Comparison of ENCODE assay signal across 1 cellular context in the genomic region with DNA sequence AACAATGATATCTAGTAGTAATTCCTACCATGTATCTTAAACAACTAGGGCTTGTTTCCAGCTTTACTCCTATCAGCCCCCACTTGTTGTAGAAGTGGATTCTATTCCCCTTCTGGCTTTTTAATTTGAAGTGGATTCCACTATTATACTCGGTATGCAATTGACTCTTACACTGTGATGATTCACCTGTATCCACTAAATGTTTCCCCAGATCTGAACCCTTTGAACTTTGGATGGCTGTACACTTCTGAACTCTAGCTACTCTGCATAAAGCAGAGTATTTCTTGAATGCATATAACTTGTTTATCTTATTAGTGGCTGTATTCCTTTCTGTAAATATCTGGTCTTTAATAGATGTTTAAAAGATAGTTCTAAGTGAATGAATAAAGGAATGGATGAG.
TF ChIP-seq lines count a peak whose summit lies in the region.

No MANE protein-coding gene starts in this region.

TF ChIP-seq in liver, 16 proteins besides CTCF, POLR2A, EP300 and RAD21 (continued from another document):
- TF ChIP-seq, protein P1, sequence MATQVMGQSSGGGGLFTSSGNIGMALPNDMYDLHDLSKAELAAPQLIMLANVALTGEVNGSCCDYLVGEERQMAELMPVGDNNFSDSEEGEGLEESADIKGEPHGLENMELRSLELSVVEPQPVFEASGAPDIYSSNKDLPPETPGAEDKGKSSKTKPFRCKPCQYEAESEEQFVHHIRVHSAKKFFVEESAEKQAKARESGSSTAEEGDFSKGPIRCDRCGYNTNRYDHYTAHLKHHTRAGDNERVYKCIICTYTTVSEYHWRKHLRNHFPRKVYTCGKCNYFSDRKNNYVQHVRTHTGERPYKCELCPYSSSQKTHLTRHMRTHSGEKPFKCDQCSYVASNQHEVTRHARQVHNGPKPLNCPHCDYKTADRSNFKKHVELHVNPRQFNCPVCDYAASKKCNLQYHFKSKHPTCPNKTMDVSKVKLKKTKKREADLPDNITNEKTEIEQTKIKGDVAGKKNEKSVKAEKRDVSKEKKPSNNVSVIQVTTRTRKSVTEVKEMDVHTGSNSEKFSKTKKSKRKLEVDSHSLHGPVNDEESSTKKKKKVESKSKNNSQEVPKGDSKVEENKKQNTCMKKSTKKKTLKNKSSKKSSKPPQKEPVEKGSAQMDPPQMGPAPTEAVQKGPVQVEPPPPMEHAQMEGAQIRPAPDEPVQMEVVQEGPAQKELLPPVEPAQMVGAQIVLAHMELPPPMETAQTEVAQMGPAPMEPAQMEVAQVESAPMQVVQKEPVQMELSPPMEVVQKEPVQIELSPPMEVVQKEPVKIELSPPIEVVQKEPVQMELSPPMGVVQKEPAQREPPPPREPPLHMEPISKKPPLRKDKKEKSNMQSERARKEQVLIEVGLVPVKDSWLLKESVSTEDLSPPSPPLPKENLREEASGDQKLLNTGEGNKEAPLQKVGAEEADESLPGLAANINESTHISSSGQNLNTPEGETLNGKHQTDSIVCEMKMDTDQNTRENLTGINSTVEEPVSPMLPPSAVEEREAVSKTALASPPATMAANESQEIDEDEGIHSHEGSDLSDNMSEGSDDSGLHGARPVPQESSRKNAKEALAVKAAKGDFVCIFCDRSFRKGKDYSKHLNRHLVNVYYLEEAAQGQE (IDR thresholded peaks at IDR 0.05) = peak; percentile 32
- TF ChIP-seq SP1 (IDR thresholded peaks at IDR 0.05) = peak; percentile 32
- TF ChIP-seq FOXA2 (IDR thresholded peaks at IDR 0.05) = no peak
